In the genomic region with DNA sequence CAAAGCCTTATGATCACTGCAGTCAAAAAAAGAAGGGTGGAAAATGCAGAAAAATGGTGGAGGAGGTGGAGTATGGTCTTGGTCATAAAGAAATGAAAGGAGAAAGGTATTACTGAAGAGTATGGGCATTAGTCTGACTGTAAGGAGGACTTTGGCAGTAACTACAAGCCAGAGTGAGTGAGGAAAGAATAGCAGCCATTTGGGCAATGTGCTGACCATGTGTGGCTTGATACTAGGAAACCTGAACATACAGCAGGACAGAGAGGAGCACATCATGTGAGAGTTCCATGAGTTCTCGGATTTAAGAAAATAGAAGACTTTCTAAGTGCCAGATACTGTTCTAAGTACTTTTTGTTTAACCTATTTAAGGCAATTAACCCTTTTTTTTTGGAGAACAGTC, we compare ENCODE assay signal across 21 cellular contexts. TPM values are rescaled to one million over a fixed set of nuclear protein-coding genes. Genes with fewer than 3 reads are reported as not detected.
"Had no signal": no experiment of that assay in that cellular context is flagged by ENCODE, and none has a peak within 500 bp of the region (broad histone marks: within the 10 kb centered on the region; RNA-seq: fewer than 3 reads in every experiment).

No MANE protein-coding gene starts in this region.

- DNase-seq: cortex of kidney; dorsolateral prefrontal cortex; effector CD8-positive, alpha-beta T cell; glutamatergic neuron; islet precursor cell; mammary epithelial cell; mucosa of descending colon; naive thymus-derived CD8-positive, alpha-beta T cell; posterior cingulate gyrus; sigmoid colon; stimulated activated CD4-positive, alpha-beta T cell treated with anti-CD3 and anti-CD28 coated beads, Interleukin-2, amount 100 ng/mL, for 24 hours; stimulated activated CD4-positive, alpha-beta T cell treated with anti-CD3 and anti-CD28 coated beads, Interleukin-4, amount 100 ng/mL, for 4 hours; stimulated activated naive B cell treated with anti-CD40 and anti-IgM and Interleukin-4, amounts not matched to agents 10 μg/mL and 1 μg/mL and 100 μg/mL, for 72 hours; stimulated activated naive CD8-positive, alpha-beta T cell treated with anti-CD3 and anti-CD28 coated beads, Interleukin-15, amount 100 ng/mL, for 72 hours; testis; upper lobe of right lung had no signal

- H3K4me3 ChIP-seq: dorsolateral prefrontal cortex, gastroesophageal sphincter, mucosa of descending colon, right atrium auricular region, sigmoid colon, skin epidermis, testis, tibial nerve, upper lobe of right lung, vagina had no signal

RNA-seq across cellular contexts. Expression of gene DTNA, which starts 8.5 kb away (rescaled TPM):
- total RNA-seq: naive thymus-derived CD8-positive, alpha-beta T cell had no signal
